6 cellular contexts compared by ENCODE assay signal in genomic region chr6:52960211-52960610, GRCh38. TPM values are rescaled to one million over a fixed set of nuclear protein-coding genes. Genes with fewer than 3 reads are reported as not detected.
"Had no signal": no experiment of that assay in that cellular context is flagged by ENCODE, and none has a peak within 500 bp of the region (broad histone marks: within the 10 kb centered on the region; RNA-seq: fewer than 3 reads in every experiment).

No MANE protein-coding gene starts in this region.

RNA-seq across cellular contexts. Expression of gene GSTA3, which starts 50.7 kb away (rescaled TPM):
- total RNA-seq: HepG2, HT-29, IMR-90, OCI-LY7, PC-3, SK-MEL-5 had no signal
